Comparison of ENCODE assay signal across 9 cellular contexts in genomic region chr11:68998390-68998911, GRCh38. TPM values are rescaled to one million over a fixed set of nuclear protein-coding genes. Genes with fewer than 3 reads are reported as not detected.
DNase-seq lines count a peak whose midpoint lies in the region; ATAC-seq and TF ChIP-seq lines count a peak whose summit lies in the region.
"Had no signal": no experiment of that assay in that cellular context is flagged by ENCODE, and none has a peak within 500 bp of the region (broad histone marks: within the 10 kb centered on the region; RNA-seq: fewer than 3 reads in every experiment).

No MANE protein-coding gene starts in this region.

- H3K4me2 ChIP-seq in OCI-LY7 (ENCODE audit: low read length): no peak overlapping the region

- intact Hi-C loops in OCI-LY7 (cut with micrococcal nuclease; ENCODE audit: unreplicated experiment): no loop called here

- H3K79me2 ChIP-seq in OCI-LY7 (ENCODE audit: insufficient read depth, low read depth, low read length): no peaks in the 10 kb centered on the region

- TF ChIP-seq POLR2A in gastroesophageal sphincter (IDR thresholded peaks at IDR 0.05) (no peak), suprapubic skin (IDR thresholded peaks at IDR 0.05) (no peak)

- TF ChIP-seq CTCF in gastroesophageal sphincter (IDR thresholded peaks at IDR 0.05) (no peak), suprapubic skin (IDR thresholded peaks at IDR 0.05) (no peak), OCI-LY7 (conservative IDR thresholded peaks at IDR 0.05; ENCODE audit: low read length) (no peak)

- BruUV-seq in OCI-LY7 (replicated peaks; lab: Mats Ljungman, UMichigan): no TSS peak

- ATAC-seq in gastroesophageal sphincter (no peak), GM21360 (IDR thresholded peaks at IDR 0.05; ENCODE audit: unreplicated experiment) (no peak)

- H3K27me3 ChIP-seq in NT2/D1 (ENCODE audit: insufficient read depth, insufficient read length) (no peaks in the 10 kb centered on the region), gastroesophageal sphincter (no peaks in the 10 kb centered on the region), suprapubic skin (peaks cover 6% of the 10 kb centered on the region)

- POLR2A ChIA-PET in OCI-LY7 (lab: Charles Lee): interaction anchor here (0.8 kb wide), 1 partner anchor 9 kb away, joined by 3 read pairs; no protein-coding TSS in a partner anchor

- H3K36me3 ChIP-seq in NT2/D1 (ENCODE audit: insufficient read depth, insufficient read length, low read length) (peaks cover 3% of the 10 kb centered on the region), gastroesophageal sphincter (peaks cover 0 to 6% of the 10 kb centered on the region in 2 donors), suprapubic skin (no peaks in the 10 kb centered on the region), OCI-LY7 (ENCODE audit: insufficient read depth, low read length) (no peaks in the 10 kb centered on the region)

- CTCF ChIA-PET in OCI-LY7 (lab: Charles Lee; ENCODE audit: unreplicated experiment): no interaction called here

- no peak overlapping the region for H3K4me3 ChIP-seq in NT2/D1 (ENCODE audit: insufficient read length, low read depth)
- H3K4me3 ChIP-seq in gastroesophageal sphincter: no peak overlapping the region
- H3K4me3 ChIP-seq in suprapubic skin: no peak overlapping the region
- no peak overlapping the region for H3K4me3 ChIP-seq in OCI-LY7 (ENCODE audit: low read depth, low read length, poor library complexity, severe bottlenecking)

- no peaks in the 10 kb centered on the region for H3K9me3 ChIP-seq in NT2/D1 (ENCODE audit: insufficient read depth, low read length)
- no peaks in the 10 kb centered on the region for H3K9me3 ChIP-seq in gastroesophageal sphincter
- no peaks in the 10 kb centered on the region for H3K9me3 ChIP-seq in suprapubic skin
- H3K9me3 ChIP-seq in OCI-LY7 (ENCODE audit: low read length): no peaks in the 10 kb centered on the region

- no peak overlapping the region for H2AFZ ChIP-seq in OCI-LY7 (ENCODE audit: low read length)

- DNase-seq in NCI-H1092 (lab: John Stamatoyannopoulos, UW) (peak; percentile 84), NT2/D1 (ENCODE audit: low read depth, low spot score) (no peak), suprapubic skin (ENCODE audit: low spot score in 2 of 2) (peak; percentile 58 to 71), COLO829 (ENCODE audit: low spot score) (no peak), OCI-LY7 (ENCODE audit: low spot score) (no peak)
- no peak for DNase-seq in stimulated activated CD4-positive, alpha-beta T cell treated with anti-CD3 and anti-CD28 coated beads, Interleukin-4, amount 100 ng/mL, for 24 hours

- WGBS in gastroesophageal sphincter (ENCODE audit: low coverage in 1 of 2), 2 donors: 27% methylated on average over 4 of the region's 13 CpGs; no CpG with 5 or more reads in 1 of the 2 donors
- WGBS in suprapubic skin: 32% methylated on average over 7 of the region's 13 CpGs

- peak overlapping the region; percentile 89 to 99 (median 98) for H3K27ac ChIP-seq in gastroesophageal sphincter
- H3K27ac ChIP-seq in suprapubic skin: no peak overlapping the region
- no peak overlapping the region for H3K27ac ChIP-seq in OCI-LY7 (ENCODE audit: low read depth, low read length, poor library complexity, severe bottlenecking)

- no peaks in the 10 kb centered on the region for H3K4me1 ChIP-seq in NT2/D1 (ENCODE audit: insufficient read depth, insufficient read length)
- peaks cover 4 to 61% (median 53%) of the 10 kb centered on the region in 3 donors for H3K4me1 ChIP-seq in gastroesophageal sphincter
- H3K4me1 ChIP-seq in suprapubic skin: peaks cover 43% of the 10 kb centered on the region
- no peaks in the 10 kb centered on the region for H3K4me1 ChIP-seq in OCI-LY7 (ENCODE audit: insufficient read depth, low read length, poor library complexity, severe bottlenecking)

- peak overlapping the region; percentile 32 for H3K9ac ChIP-seq in NT2/D1 (ENCODE audit: insufficient read length, low read depth)

- TF ChIP-seq EP300 in gastroesophageal sphincter (IDR thresholded peaks at IDR 0.05) (no peak), suprapubic skin (IDR thresholded peaks at IDR 0.05) (no peak)

- no peaks in the 10 kb centered on the region for H4K20me1 ChIP-seq in OCI-LY7 (ENCODE audit: insufficient read depth, low read length)

- H3K9me2 ChIP-seq in OCI-LY7 (ENCODE audit: insufficient read depth, low read length): no peaks in the 10 kb centered on the region

RNA-seq across cellular contexts. Expression of gene MRGPRF, which starts 14.6 kb away (rescaled TPM):
- total RNA-seq in gastroesophageal sphincter (100 to 1,000 TPM in 3 of 4 donors, 10 to 100 TPM in 1; 88.9 to 213 (median 165) TPM), suprapubic skin (1 to 10 TPM; 2.0 to 9.8 (median 4.8) TPM), OCI-LY7 (2022) (not detected in 2 replicates)
- not detected in 2 replicates for total RNA-seq in OCI-LY7 (2014; rRNA removed; shearing (Covaris generic))
- total RNA-seq: glomerular endothelial cell had no signal

RNA-seq across cellular contexts. Expression of gene MRGPRD, which starts 17.7 kb away (rescaled TPM):
- total RNA-seq in gastroesophageal sphincter (1 to 10 TPM in 2 of 4 donors, not detected in 2; 2.9 to 5.4 TPM), suprapubic skin (not detected), OCI-LY7 (2022) (not detected in 2 replicates)
- not detected in 2 replicates for total RNA-seq in OCI-LY7 (2014; rRNA removed; shearing (Covaris generic))
- total RNA-seq: glomerular endothelial cell had no signal

RNA-seq across cellular contexts. Expression of gene TPCN2, which starts 50.3 kb away (rescaled TPM):
- total RNA-seq in gastroesophageal sphincter: 10 to 100 TPM; 16.8 to 33.8 (median 28.3) TPM
- total RNA-seq in suprapubic skin: 10 to 100 TPM in 3 of 4 donors, 1 to 10 TPM in 1; 8.4 to 30.3 (median 24.4) TPM
- total RNA-seq in OCI-LY7 (2014; rRNA removed; shearing (Covaris generic)): 21.5 and 30.0 TPM in 2 replicates
- total RNA-seq in OCI-LY7 (2022): 59.8 and 65.2 TPM in 2 replicates

Comparison
In these comparisons a context has a peak if more than half of its experiments do, and no peak if none do; other contexts are left out.
1. DNase-seq: peak in NCI-H1092 (single experiment) and suprapubic skin (2 of 2); none in NT2/D1 (single experiment), COLO829 (single experiment), stimulated activated CD4-positive, alpha-beta T cell treated with anti-CD3 and anti-CD28 coated beads, Interleukin-4, amount 100 ng/mL, for 24 hours (single experiment) and OCI-LY7 (single experiment).
2. H3K27ac ChIP-seq: peak in gastroesophageal sphincter (4 of 4); none in suprapubic skin (single experiment) and OCI-LY7 (single experiment).
3. RNA of gene MRGPRF, which starts 14.6 kb away (total RNA-seq): 88.9 to 213 TPM in gastroesophageal sphincter; 2.0 to 9.8 TPM in suprapubic skin and not detected in OCI-LY7; every median in the first group is over 4 times any median in the second.